In the genomic region with DNA sequence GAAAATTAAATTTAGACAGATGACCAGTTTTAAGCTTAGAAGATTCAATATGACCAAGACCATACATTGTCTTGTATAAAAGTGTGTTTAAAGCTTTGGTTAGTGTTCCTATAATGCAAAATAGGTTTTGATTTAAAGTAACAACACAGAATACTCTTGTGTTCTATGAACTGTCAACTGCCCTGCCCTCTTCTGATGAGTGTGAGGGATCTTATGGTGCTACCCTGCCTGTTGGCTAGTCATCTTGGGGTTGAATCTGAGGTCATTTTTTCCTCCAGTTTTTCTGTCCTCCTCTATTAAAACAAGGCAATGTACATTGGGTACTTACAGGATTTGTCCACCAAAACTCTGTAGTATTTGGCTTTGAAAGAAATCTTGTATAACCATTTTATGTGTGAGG, we compare ENCODE assay signal across 1 cellular context.
TF ChIP-seq lines count a peak whose summit lies in the region.

No MANE protein-coding gene starts in this region.

TF ChIP-seq in GM12878, 131 proteins besides CTCF, POLR2A, EP300 and RAD21 (continued from another document):
- TF ChIP-seq ATF2 (IDR thresholded peaks at IDR 0.05; ENCODE audit: low read length): peak; percentile 18; the same call in 1 of the 2 replicates
- TF ChIP-seq PML (IDR thresholded peaks at IDR 0.05; ENCODE audit: low read length): no peak
